ENCODE assay signal across 8 cellular contexts in the genomic region with DNA sequence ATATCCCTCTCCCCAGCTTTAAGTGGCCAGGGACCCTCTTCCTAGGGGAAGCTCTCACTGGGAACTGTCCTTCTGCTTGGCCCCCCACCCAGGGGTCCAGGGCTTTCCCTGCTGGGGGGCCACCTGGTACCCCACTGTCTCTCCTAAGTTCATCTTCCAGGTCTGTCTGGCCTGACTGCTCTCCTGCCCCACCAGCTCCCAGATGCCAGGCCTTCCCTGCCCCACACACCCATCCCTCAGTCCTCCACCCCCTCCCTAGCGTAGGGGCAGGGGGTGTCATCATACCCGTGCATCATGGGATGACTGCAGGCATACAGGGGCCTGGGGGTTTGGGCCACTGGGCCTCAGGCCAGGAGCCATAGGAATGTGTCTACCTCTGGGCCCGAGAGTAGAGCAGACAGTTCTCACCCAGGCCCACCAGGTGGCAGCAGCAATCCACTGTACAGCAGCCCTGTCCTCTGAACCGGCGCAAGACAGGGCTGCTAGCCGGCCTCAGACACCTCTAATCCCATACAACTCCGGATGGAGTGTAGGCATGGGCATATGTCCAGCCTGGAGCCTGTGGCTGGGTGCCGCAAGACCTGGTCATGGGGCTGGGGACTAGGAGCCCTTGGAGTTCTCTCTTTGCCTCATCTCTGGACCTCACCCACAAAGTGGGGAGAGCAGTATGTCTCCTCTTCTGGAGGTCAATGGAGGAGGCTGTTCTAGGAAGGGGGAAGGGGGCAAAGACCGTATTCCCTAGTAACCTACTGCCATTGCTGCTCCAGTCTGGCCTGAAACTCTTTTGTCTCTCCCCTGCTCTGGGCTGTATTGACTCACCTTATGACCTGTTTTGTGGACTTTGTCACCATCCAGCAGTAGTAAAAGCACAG. TPM values are rescaled to one million over a fixed set of nuclear protein-coding genes. Genes with fewer than 3 reads are reported as not detected.
A peak's percentile ranks its signal among the peaks of the same experiment; 100 is the strongest.
DNase-seq lines count a peak whose midpoint lies in the region; ATAC-seq and TF ChIP-seq lines count a peak whose summit lies in the region.

No MANE protein-coding gene starts in this region.

- peak; percentile 98 for TF ChIP-seq RAD21 in Ishikawa (IDR thresholded peaks at IDR 0.05; ENCODE audit: low read depth)

- DNase-seq in DMS114 treated with DMSO at 0.1 percent for 48 hours (lab: John Stamatoyannopoulos, UW; ENCODE audit: unreplicated experiment) = peak; percentile 76
- DNase-seq in RKO (ENCODE audit: low spot score) = peak; percentile 82
- DNase-seq in activated T-helper 1 cell treated with anti-CD3 and anti-CD28 coated beads, Interleukin-12 subunit alpha, Interleukin-12 subunit beta, Interleukin-2, Interleukin-4 antibody, amounts not matched to agents 30 ng/mL and 10 ng/mL and 1 ng/mL, durations not matched to agents 14 hours and 24 hours and 36 hours (ENCODE audit: low spot score) = peak; percentile 69
- peak; percentile 89 for DNase-seq in fibroblast of villous mesenchyme (ENCODE audit: low read depth)
- peak; percentile 86 to 88 for DNase-seq in suprapubic skin (ENCODE audit: low spot score in 2 of 2)

- 0% methylated on average over 1 of the region's 9 CpGs for WGBS in suprapubic skin

- no peaks in the 10 kb centered on the region for H3K9me3 ChIP-seq in neutrophil
- no peaks in the 10 kb centered on the region for H3K9me3 ChIP-seq in suprapubic skin

- TF ChIP-seq CTCF in fibroblast of villous mesenchyme (IDR thresholded peaks at IDR 0.05; ENCODE audit: insufficient read depth, low read depth, low read length) = peak; percentile 94
- peak; percentile 92 for TF ChIP-seq CTCF in neutrophil (IDR thresholded peaks at IDR 0.05)
- peak; percentile 86 to 92 for TF ChIP-seq CTCF in suprapubic skin (IDR thresholded peaks at IDR 0.05)

- H3K36me3 ChIP-seq in neutrophil = no peaks in the 10 kb centered on the region
- no peaks in the 10 kb centered on the region for H3K36me3 ChIP-seq in suprapubic skin

- intact Hi-C loops in activated T-helper 1 cell treated with anti-CD3 and anti-CD28 coated beads, Interleukin-12 subunit alpha, Interleukin-12 subunit beta, Interleukin-2, Interleukin-4 antibody, amounts not matched to agents 30 ng/mL and 10 ng/mL and 1 ng/mL, durations not matched to agents 14 hours and 24 hours and 36 hours (cut with micrococcal nuclease) = loop anchor here (1.0 kb wide), 1 partner anchor 100 kb away; no protein-coding TSS in a partner anchor

- no peak overlapping the region for H3K27ac Mint-ChIP-seq in activated T-helper 1 cell treated with anti-CD3 and anti-CD28 coated beads, Interleukin-12 subunit alpha, Interleukin-12 subunit beta, Interleukin-2, Interleukin-4 antibody, amounts not matched to agents 30 ng/mL and 10 ng/mL and 1 ng/mL, durations not matched to agents 14 hours and 24 hours and 36 hours

- ATAC-seq in GM21390 (IDR thresholded peaks at IDR 0.05; ENCODE audit: unreplicated experiment) = peak; percentile 89

- H3K4me1 ChIP-seq in neutrophil (ENCODE audit: control insufficient read depth in 1 of 2, insufficient read depth in 1 of 2, low read depth in 1 of 2, low read length in 1 of 2) = peaks cover 3% of the 10 kb centered on the region in 2 experiments
- H3K4me1 ChIP-seq in suprapubic skin = peaks cover 15% of the 10 kb centered on the region

- H3K27me3 ChIP-seq in neutrophil (peaks cover 30% of the 10 kb centered on the region), suprapubic skin (no peaks in the 10 kb centered on the region)

- no peak overlapping the region for H3K4me3 Mint-ChIP-seq in activated T-helper 1 cell treated with anti-CD3 and anti-CD28 coated beads, Interleukin-12 subunit alpha, Interleukin-12 subunit beta, Interleukin-2, Interleukin-4 antibody, amounts not matched to agents 30 ng/mL and 10 ng/mL and 1 ng/mL, durations not matched to agents 14 hours and 24 hours and 36 hours

- no peak overlapping the region for H3K4me3 ChIP-seq in fibroblast of villous mesenchyme (ENCODE audit: low read depth, low read length)
- no peak overlapping the region for H3K4me3 ChIP-seq in neutrophil (ENCODE audit: low read depth in 1 of 2, low read length in 1 of 2)
- H3K4me3 ChIP-seq in suprapubic skin = no peak overlapping the region

- TF ChIP-seq POLR2A in suprapubic skin (IDR thresholded peaks at IDR 0.05) = no peak

- H3K27me3 Mint-ChIP-seq in activated T-helper 1 cell treated with anti-CD3 and anti-CD28 coated beads, Interleukin-12 subunit alpha, Interleukin-12 subunit beta, Interleukin-2, Interleukin-4 antibody, amounts not matched to agents 30 ng/mL and 10 ng/mL and 1 ng/mL, durations not matched to agents 14 hours and 24 hours and 36 hours (ENCODE audit: insufficient read depth) = peaks cover 8% of the 10 kb centered on the region

- TF ChIP-seq EP300 in Ishikawa (IDR thresholded peaks at IDR 0.05; ENCODE audit: borderline replicate concordance) (no peak), suprapubic skin (IDR thresholded peaks at IDR 0.05) (no peak)

- H3K27ac ChIP-seq in neutrophil (no peak overlapping the region), suprapubic skin (no peak overlapping the region)

- no peaks in the 10 kb centered on the region for H3K36me3 Mint-ChIP-seq in activated T-helper 1 cell treated with anti-CD3 and anti-CD28 coated beads, Interleukin-12 subunit alpha, Interleukin-12 subunit beta, Interleukin-2, Interleukin-4 antibody, amounts not matched to agents 30 ng/mL and 10 ng/mL and 1 ng/mL, durations not matched to agents 14 hours and 24 hours and 36 hours (ENCODE audit: low read depth)

- peaks cover 13% of the 10 kb centered on the region for H3K4me1 Mint-ChIP-seq in activated T-helper 1 cell treated with anti-CD3 and anti-CD28 coated beads, Interleukin-12 subunit alpha, Interleukin-12 subunit beta, Interleukin-2, Interleukin-4 antibody, amounts not matched to agents 30 ng/mL and 10 ng/mL and 1 ng/mL, durations not matched to agents 14 hours and 24 hours and 36 hours (ENCODE audit: low read depth)

- no peaks in the 10 kb centered on the region for H3K9me3 Mint-ChIP-seq in activated T-helper 1 cell treated with anti-CD3 and anti-CD28 coated beads, Interleukin-12 subunit alpha, Interleukin-12 subunit beta, Interleukin-2, Interleukin-4 antibody, amounts not matched to agents 30 ng/mL and 10 ng/mL and 1 ng/mL, durations not matched to agents 14 hours and 24 hours and 36 hours

TF ChIP-seq in Ishikawa, 13 proteins besides CTCF, POLR2A, EP300 and RAD21 (continues in another document):
- no peak for TF ChIP-seq CEBPB (IDR thresholded peaks at IDR 0.05)
- TF ChIP-seq ZBTB7A (IDR thresholded peaks at IDR 0.05; ENCODE audit: low read depth) = no peak
- TF ChIP-seq, protein P1, sequence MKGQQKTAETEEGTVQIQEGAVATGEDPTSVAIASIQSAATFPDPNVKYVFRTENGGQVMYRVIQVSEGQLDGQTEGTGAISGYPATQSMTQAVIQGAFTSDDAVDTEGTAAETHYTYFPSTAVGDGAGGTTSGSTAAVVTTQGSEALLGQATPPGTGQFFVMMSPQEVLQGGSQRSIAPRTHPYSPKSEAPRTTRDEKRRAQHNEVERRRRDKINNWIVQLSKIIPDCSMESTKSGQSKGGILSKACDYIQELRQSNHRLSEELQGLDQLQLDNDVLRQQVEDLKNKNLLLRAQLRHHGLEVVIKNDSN (IDR thresholded peaks at IDR 0.05) = no peak
- TF ChIP-seq CREB1 (IDR thresholded peaks at IDR 0.05; ENCODE audit: low read depth) = no peak
- TF ChIP-seq EGR1 (IDR thresholded peaks at IDR 0.05) = no peak
- TF ChIP-seq YY1 (IDR thresholded peaks at IDR 0.05; ENCODE audit: low read depth) = no peak

RNA-seq across cellular contexts. Expression of a gene that starts 10.0 kb away (rescaled TPM):
- total RNA-seq in activated T-helper 1 cell treated with anti-CD3 and anti-CD28 coated beads, Interleukin-12 subunit alpha, Interleukin-12 subunit beta, Interleukin-2, Interleukin-4 antibody, amounts not matched to agents 30 ng/mL and 10 ng/mL and 1 ng/mL, durations not matched to agents 14 hours and 24 hours and 36 hours = 74.6 and 75.3 TPM in 2 replicates
- total RNA-seq in fibroblast of villous mesenchyme (52.5 and 60.9 TPM in 2 replicates), suprapubic skin (10 to 100 TPM; 62.8 to 86.5 (median 69.7) TPM)

RNA-seq across cellular contexts. Expression of a gene that starts 17.8 kb away (rescaled TPM):
- 10.2 and 11.2 TPM in 2 replicates for total RNA-seq in activated T-helper 1 cell treated with anti-CD3 and anti-CD28 coated beads, Interleukin-12 subunit alpha, Interleukin-12 subunit beta, Interleukin-2, Interleukin-4 antibody, amounts not matched to agents 30 ng/mL and 10 ng/mL and 1 ng/mL, durations not matched to agents 14 hours and 24 hours and 36 hours
- total RNA-seq in fibroblast of villous mesenchyme = 1.3 and 1.6 TPM in 2 replicates
- total RNA-seq in suprapubic skin = 1 to 10 TPM in 3 of 4 donors, under 1 TPM in 1; 0.59 to 2.2 (median 1.5) TPM

RNA-seq across cellular contexts. Expression of a gene that starts 28.6 kb away (rescaled TPM):
- total RNA-seq in activated T-helper 1 cell treated with anti-CD3 and anti-CD28 coated beads, Interleukin-12 subunit alpha, Interleukin-12 subunit beta, Interleukin-2, Interleukin-4 antibody, amounts not matched to agents 30 ng/mL and 10 ng/mL and 1 ng/mL, durations not matched to agents 14 hours and 24 hours and 36 hours = 0.29 and 0.88 TPM in 2 replicates
- under 0.01 TPM in 1 of 2 replicates, not detected in the other for total RNA-seq in fibroblast of villous mesenchyme
- 10 to 100 TPM; 49.5 to 74.5 (median 61.8) TPM for total RNA-seq in suprapubic skin

RNA-seq across cellular contexts. Expression of a gene that starts 36.9 kb away (rescaled TPM):
- total RNA-seq in activated T-helper 1 cell treated with anti-CD3 and anti-CD28 coated beads, Interleukin-12 subunit alpha, Interleukin-12 subunit beta, Interleukin-2, Interleukin-4 antibody, amounts not matched to agents 30 ng/mL and 10 ng/mL and 1 ng/mL, durations not matched to agents 14 hours and 24 hours and 36 hours = 44.3 and 45.6 TPM in 2 replicates
- 36.7 and 40.3 TPM in 2 replicates for total RNA-seq in fibroblast of villous mesenchyme
- 10 to 100 TPM; 29.4 to 45.5 (median 34.6) TPM for total RNA-seq in suprapubic skin

RNA-seq across cellular contexts. Expression of a gene that starts 49.9 kb away (rescaled TPM):
- 68.1 and 71.2 TPM in 2 replicates for total RNA-seq in activated T-helper 1 cell treated with anti-CD3 and anti-CD28 coated beads, Interleukin-12 subunit alpha, Interleukin-12 subunit beta, Interleukin-2, Interleukin-4 antibody, amounts not matched to agents 30 ng/mL and 10 ng/mL and 1 ng/mL, durations not matched to agents 14 hours and 24 hours and 36 hours
- total RNA-seq in fibroblast of villous mesenchyme = 36.1 and 69.1 TPM in 2 replicates
- 10 to 100 TPM; 13.8 to 20.4 (median 16.2) TPM for total RNA-seq in suprapubic skin

Comparison
In these comparisons a context has a peak if more than half of its experiments do, and no peak if none do; other contexts are left out.
1. RNA of a gene that starts 28.6 kb away (total RNA-seq): 49.5 to 74.5 TPM in suprapubic skin; 0.29 to 0.88 TPM in activated T-helper 1 cell treated with anti-CD3 and anti-CD28 coated beads, Interleukin-12 subunit alpha, Interleukin-12 subunit beta, Interleukin-2, Interleukin-4 antibody, amounts not matched to agents 30 ng/mL and 10 ng/mL and 1 ng/mL, durations not matched to agents 14 hours and 24 hours and 36 hours and under 0.01 TPM in fibroblast of villous mesenchyme; every median in the first group is over 10 times any median in the second.
2. Peak in every context shown above with its lines, with median percentiles within 50 percentile points of each other: DNase-seq and CTCF ChIP-seq.